18 cellular contexts compared by ENCODE assay signal in genomic region chr22:28479912-28480311, GRCh38.
"Had no signal": no experiment of that assay in that cellular context is flagged by ENCODE, and none has a peak within 500 bp of the region (broad histone marks: within the 10 kb centered on the region; RNA-seq: fewer than 3 reads in every experiment).

No MANE protein-coding gene starts in this region.

- H3K36me3 ChIP-seq: colonic mucosa, gastroesophageal sphincter, heart right ventricle, stomach had no signal

- H3K9me3 ChIP-seq: colonic mucosa, gastroesophageal sphincter, heart right ventricle, mucosa of descending colon, stomach, testis had no signal

- H3K4me3 ChIP-seq: colonic mucosa, gastroesophageal sphincter, heart right ventricle, mucosa of descending colon, stomach, testis had no signal

- H3K27me3 ChIP-seq: colonic mucosa, gastroesophageal sphincter, heart right ventricle, stomach, testis had no signal

- ATAC-seq: activated CD4-positive, alpha-beta T cell treated with anti-CD3 and anti-CD28 coated beads for 36 hours; gastroesophageal sphincter; heart right ventricle; mucosa of descending colon; natural killer cell treated with Interleukin-12 subunit alpha and Interleukin-12 subunit beta and Interleukin-15 and Interleukin-18, amount 100 ng/mL, for 72 hours; sciatic nerve; stimulated activated effector memory CD8-positive, alpha-beta T cell treated with anti-CD3 and anti-CD28 coated beads, Interleukin-12 subunit alpha, Interleukin-12 subunit beta, amount 100 ng/mL, for 72 hours; WTC11 had no signal

- DNase-seq: activated CD4-positive, alpha-beta T cell treated with anti-CD3 and anti-CD28 coated beads for 36 hours; activated CD4-positive, alpha-beta T cell treated with anti-CD3 and anti-CD28 coated beads, Interleukin-2, amount 50 U/mL, for 48 hours; activated naive CD8-positive, alpha-beta T cell treated with anti-CD3 and anti-CD28 coated beads for 36 hours; amygdala; colonic mucosa; endodermal cell; heart right ventricle; kidney glomerular epithelial cell; mucosa of descending colon; stimulated activated CD4-positive, alpha-beta T cell treated with anti-CD3 and anti-CD28 coated beads, Interleukin-4, amount 100 ng/mL, for 24 hours; stomach; testis had no signal

- H3K27ac ChIP-seq: colonic mucosa, epithelial cell of prostate, gastroesophageal sphincter, heart right ventricle, stomach, testis had no signal

- H3K4me1 ChIP-seq: colonic mucosa, stomach, testis had no signal
